ENCODE assay signal across 8 cellular contexts in the genomic region with DNA sequence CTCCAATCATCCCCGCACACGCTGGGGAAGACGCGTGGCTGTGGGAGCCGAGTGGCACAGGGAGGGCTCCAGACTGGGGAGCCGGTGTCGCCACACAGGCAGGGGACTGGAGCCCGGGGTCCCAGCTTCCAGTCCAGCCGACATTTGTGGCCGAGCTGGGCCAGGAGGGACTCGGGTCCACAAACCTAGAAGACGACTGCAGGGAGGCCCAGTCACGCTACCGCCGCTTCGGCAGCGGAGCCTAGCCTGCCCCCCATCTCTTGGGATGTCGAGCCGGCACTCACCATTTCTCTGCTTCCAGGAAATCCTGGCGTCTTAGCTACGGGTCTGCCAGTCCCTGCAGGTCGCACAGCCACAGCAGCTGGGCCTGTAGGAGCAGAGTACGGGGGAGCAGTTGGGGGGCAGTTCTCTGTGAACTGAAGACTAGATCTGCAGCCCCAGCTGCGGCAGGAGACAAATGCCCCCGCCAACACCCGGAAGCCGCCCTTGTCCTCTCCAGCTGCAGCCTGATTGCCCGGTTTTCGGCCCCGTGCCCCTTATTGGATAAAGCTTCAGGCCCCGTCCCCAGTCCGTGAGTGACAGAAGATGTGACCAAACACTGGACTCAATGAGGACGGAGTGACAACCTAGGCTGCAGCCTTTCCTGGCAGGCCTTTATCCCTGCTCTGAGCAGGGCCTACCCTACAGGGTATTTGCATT.
DNase-seq lines count a peak whose midpoint lies in the region; ATAC-seq and TF ChIP-seq lines count a peak whose summit lies in the region.

No MANE protein-coding gene starts in this region.

- no peaks in the 10 kb centered on the region for H4K20me1 ChIP-seq in IMR-90 (ENCODE audit: insufficient read depth, low read length)
- H4K20me1 ChIP-seq in smooth muscle cell (ENCODE audit: low read depth), result no peaks in the 10 kb centered on the region

- POLR2A ChIA-PET in IMR-90 (lab: Charles Lee; ENCODE audit: unreplicated experiment), result no interaction called here

- H3K4me2 ChIP-seq in IMR-90 (ENCODE audit: low read depth, low read length) (no peak overlapping the region), parathyroid adenoma (ENCODE audit: low read length) (peak overlapping the region; percentile 82), smooth muscle cell (no peak overlapping the region)

- H3K4me3 ChIP-seq in IMR-90 (ENCODE audit: insufficient read depth, low read depth, low read length), result peak overlapping the region; percentile 37
- H3K4me3 ChIP-seq in parathyroid adenoma (ENCODE audit: low read depth, low read length), result peak overlapping the region; percentile 64
- H3K4me3 ChIP-seq in smooth muscle cell, result no peak overlapping the region

- CTCF ChIA-PET in IMR-90 (lab: Yijun Ruan, JAX), result no interaction called here

- H3K9me3 ChIP-seq in IMR-90 (ENCODE audit: control insufficient read depth, insufficient read depth, low read length), result peaks cover 8% of the 10 kb centered on the region
- H3K9me3 ChIP-seq in parathyroid adenoma (ENCODE audit: control insufficient read depth, low read length), result no peaks in the 10 kb centered on the region
- peaks cover 7% of the 10 kb centered on the region for H3K9me3 ChIP-seq in smooth muscle cell (replicated peaks; ENCODE audit: low read depth)

- H3K14ac ChIP-seq in IMR-90 (replicated peaks; ENCODE audit: low read depth, low read length), result no peak overlapping the region

- in situ Hi-C loops in IMR-90 (cut with MboI; ENCODE audit: low sequenced_read_pairs), result no loop called here

- H2BK20ac ChIP-seq in IMR-90 (ENCODE audit: low read depth, low read length), result no peak overlapping the region

- TF ChIP-seq RAD21 in IMR-90 (IDR thresholded peaks at IDR 0.05; ENCODE audit: low read length), result no peak

- no peaks in the 10 kb centered on the region for H3K4me1 ChIP-seq in IMR-90 (ENCODE audit: control insufficient read depth, insufficient read depth, low read length)
- no peaks in the 10 kb centered on the region for H3K4me1 ChIP-seq in parathyroid adenoma
- no peaks in the 10 kb centered on the region for H3K4me1 ChIP-seq in smooth muscle cell (ENCODE audit: low read depth)

- H3K9me1 ChIP-seq in IMR-90 (ENCODE audit: insufficient read depth, low read length), result no peaks in the 10 kb centered on the region

- H3K27me3 ChIP-seq in IMR-90 (ENCODE audit: control insufficient read depth, insufficient read depth, low read length) (no peaks in the 10 kb centered on the region), parathyroid adenoma (ENCODE audit: control insufficient read depth, insufficient read depth, low read length) (no peaks in the 10 kb centered on the region), smooth muscle cell (ENCODE audit: low read depth) (no peaks in the 10 kb centered on the region)

- no peak for TF ChIP-seq POLR2A in IMR-90 (IDR thresholded peaks at IDR 0.05; ENCODE audit: low read depth, low read length)

- no peak overlapping the region for H2AK5ac ChIP-seq in IMR-90 (ENCODE audit: low read depth, low read length)

- BruUV-seq in IMR-90 (replicated peaks; lab: Mats Ljungman, UMichigan), result no TSS peak

- H3K27me3 Mint-ChIP-seq in activated T-cell treated with anti-CD3 and anti-CD28 coated beads, Interleukin-2, amount 50 U/mL, for 4 hours (ENCODE audit: low read depth), result peaks cover 4% of the 10 kb centered on the region
- H3K27me3 Mint-ChIP-seq in glutamatergic neuron (ENCODE audit: unreplicated experiment), result no peaks in the 10 kb centered on the region

- peak overlapping the region; percentile 49 for H3K4me3 Mint-ChIP-seq in activated T-cell treated with anti-CD3 and anti-CD28 coated beads, Interleukin-2, amount 50 U/mL, for 4 hours
- H3K4me3 Mint-ChIP-seq in glutamatergic neuron (ENCODE audit: unreplicated experiment), result peak overlapping the region; percentile 86

- H2BK5ac ChIP-seq in IMR-90 (ENCODE audit: low read depth, low read length, poor library complexity, severe bottlenecking), result no peak overlapping the region

- H4K5ac ChIP-seq in IMR-90 (ENCODE audit: low read depth, low read length), result no peak overlapping the region

- no peak overlapping the region for H3K18ac ChIP-seq in IMR-90 (ENCODE audit: low read depth, low read length)

- TF ChIP-seq CTCF in IMR-90 (conservative IDR thresholded peaks at IDR 0.05; ENCODE audit: low read depth, low read length), result no peak
- TF ChIP-seq CTCF in glutamatergic neuron (IDR thresholded peaks at IDR 0.05; ENCODE audit: partially characterized antibody, unreplicated experiment), result no peak
- no peak for TF ChIP-seq CTCF in parathyroid adenoma (IDR thresholded peaks at IDR 0.05)
- no peak for TF ChIP-seq CTCF in smooth muscle cell (IDR thresholded peaks at IDR 0.05; ENCODE audit: borderline replicate concordance, insufficient read depth, poor library complexity, severe bottlenecking)

- no peaks in the 10 kb centered on the region for H3K36me3 ChIP-seq in IMR-90 (ENCODE audit: control insufficient read depth, insufficient read depth, low read length)
- no peaks in the 10 kb centered on the region for H3K36me3 ChIP-seq in parathyroid adenoma (ENCODE audit: control insufficient read depth, insufficient read depth, low read length)
- no peaks in the 10 kb centered on the region for H3K36me3 ChIP-seq in smooth muscle cell (ENCODE audit: low read depth)

- H2BK120ac ChIP-seq in IMR-90 (ENCODE audit: low read depth, low read length), result no peak overlapping the region

- H3K27ac Mint-ChIP-seq in glutamatergic neuron (ENCODE audit: unreplicated experiment), result peak overlapping the region; percentile 89

- dilution Hi-C loops in IMR-90 (cut with HindIII; ENCODE audit: low sequenced_read_pairs, unreplicated experiment), result no loop called here

- H4K8ac ChIP-seq in IMR-90 (ENCODE audit: low read depth in 2 of 2, low read length in 2 of 2), result no peak overlapping the region

- no peak overlapping the region for H3K27ac ChIP-seq in IMR-90 (ENCODE audit: insufficient read depth, low read length)
- H3K27ac ChIP-seq in parathyroid adenoma, result no peak overlapping the region
- H3K27ac ChIP-seq in smooth muscle cell (ENCODE audit: low read depth), result no peak overlapping the region

- no peak overlapping the region for H4K91ac ChIP-seq in IMR-90 (ENCODE audit: insufficient read depth, low read depth, low read length)

- no peaks in the 10 kb centered on the region for H3K36me3 Mint-ChIP-seq in activated T-cell treated with anti-CD3 and anti-CD28 coated beads, Interleukin-2, amount 50 U/mL, for 4 hours (ENCODE audit: insufficient read depth)
- peaks cover 11% of the 10 kb centered on the region for H3K36me3 Mint-ChIP-seq in glutamatergic neuron (ENCODE audit: unreplicated experiment)

- ATAC-seq in GM19452 (IDR thresholded peaks at IDR 0.05; ENCODE audit: unreplicated experiment) (peak; percentile 66), IMR-90 (ENCODE audit: low read depth) (peak; percentile 71)
- ATAC-seq in activated T-cell treated with anti-CD3 and anti-CD28 coated beads, Interleukin-2, amount 50 U/mL, for 4 hours, result peak; percentile 46 to 67

- no peaks in the 10 kb centered on the region for H3K79me1 ChIP-seq in IMR-90 (ENCODE audit: low read depth in 1 of 2, low read length in 2 of 2)

- intact Hi-C loops in IMR-90 (cut with micrococcal nuclease), result no loop called here

- no peak overlapping the region for H2BK15ac ChIP-seq in IMR-90 (ENCODE audit: low read depth, low read length)

- peaks cover 19% of the 10 kb centered on the region for H3K9me3 Mint-ChIP-seq in activated T-cell treated with anti-CD3 and anti-CD28 coated beads, Interleukin-2, amount 50 U/mL, for 4 hours
- peaks cover 15% of the 10 kb centered on the region for H3K9me3 Mint-ChIP-seq in glutamatergic neuron (ENCODE audit: unreplicated experiment)

- WGBS in IMR-90 (ENCODE audit: extremely low coverage in 2 of 2, insufficient read length in 1 of 2), 2 experiments, result 13% methylated on average over 12 of the region's 33 CpGs; no CpG with 5 or more reads in 1 of the 2 experiments
- 90% methylated on average over 31 of the region's 33 CpGs for WGBS in smooth muscle cell (ENCODE audit: low lambda C conversion rate)

- H3F3A ChIP-seq in smooth muscle cell (ENCODE audit: low read depth), result no peaks in the 10 kb centered on the region

- H2AK9ac ChIP-seq in IMR-90 (replicated peaks; ENCODE audit: low read depth, low read length, poor library complexity), result no peak overlapping the region

- H3K4me1 Mint-ChIP-seq in activated T-cell treated with anti-CD3 and anti-CD28 coated beads, Interleukin-2, amount 50 U/mL, for 4 hours (ENCODE audit: low read depth), result no peaks in the 10 kb centered on the region
- no peaks in the 10 kb centered on the region for H3K4me1 Mint-ChIP-seq in glutamatergic neuron (ENCODE audit: low read depth, unreplicated experiment)

- no peak overlapping the region for H3K56ac ChIP-seq in IMR-90 (ENCODE audit: extremely low read depth, insufficient read depth, low read length)

- H3K9ac ChIP-seq in IMR-90 (ENCODE audit: low read depth, low read length) (no peak overlapping the region), parathyroid adenoma (no peak overlapping the region), smooth muscle cell (ENCODE audit: low read depth) (no peak overlapping the region)

- H2AFZ ChIP-seq in IMR-90 (replicated peaks; ENCODE audit: low read length, poor library complexity) (peak overlapping the region; percentile 58), parathyroid adenoma (peak overlapping the region; percentile 50), smooth muscle cell (ENCODE audit: low read depth) (no peak overlapping the region)

- H3K79me2 ChIP-seq in parathyroid adenoma, result no peaks in the 10 kb centered on the region
- H3K79me2 ChIP-seq in smooth muscle cell (ENCODE audit: low read depth), result no peaks in the 10 kb centered on the region

- no peak overlapping the region for H3K4ac ChIP-seq in IMR-90 (ENCODE audit: low read depth, low read length)

- no peak overlapping the region for H3K23ac ChIP-seq in IMR-90 (ENCODE audit: low read depth, low read length)

- DNase-seq in C1 segment of cervical spinal cord (lab: John Stamatoyannopoulos, UW) (peak; percentile 10 to 86 (median 68)), IMR-90 (peak; percentile 16), glutamatergic neuron (peak; percentile 83), NCI-H1417 treated with DMSO at 0.1 percent for 48 hours (lab: John Stamatoyannopoulos, UW) (no peak), smooth muscle cell (lab: John Stamatoyannopoulos, UW; ENCODE audit: unreplicated experiment) (no peak)
- no peak for DNase-seq in activated T-cell treated with anti-CD3 and anti-CD28 coated beads, Interleukin-2, amount 50 U/mL, for 4 hours

TF ChIP-seq in IMR-90, 13 proteins besides CTCF, POLR2A, EP300 and RAD21 (continues in another document):
- no peak for TF ChIP-seq BHLHE40 (IDR thresholded peaks at IDR 0.05; ENCODE audit: low read depth, low read length)
- TF ChIP-seq MAZ (IDR thresholded peaks at IDR 0.05; ENCODE audit: borderline replicate concordance, low read depth, low read length), result no peak

Comparison
In these comparisons a context has a peak if more than half of its experiments do, and no peak if none do; other contexts are left out.
1. DNase-seq: peak in C1 segment of cervical spinal cord (14 of 14), IMR-90 (single experiment) and glutamatergic neuron (single experiment); none in activated T-cell treated with anti-CD3 and anti-CD28 coated beads, Interleukin-2, amount 50 U/mL, for 4 hours (single experiment), NCI-H1417 treated with DMSO at 0.1 percent for 48 hours (single experiment) and smooth muscle cell (single experiment).
2. Peak in every context shown above with its lines, with median percentiles within 50 percentile points of each other: ATAC-seq.